In the genomic region with DNA sequence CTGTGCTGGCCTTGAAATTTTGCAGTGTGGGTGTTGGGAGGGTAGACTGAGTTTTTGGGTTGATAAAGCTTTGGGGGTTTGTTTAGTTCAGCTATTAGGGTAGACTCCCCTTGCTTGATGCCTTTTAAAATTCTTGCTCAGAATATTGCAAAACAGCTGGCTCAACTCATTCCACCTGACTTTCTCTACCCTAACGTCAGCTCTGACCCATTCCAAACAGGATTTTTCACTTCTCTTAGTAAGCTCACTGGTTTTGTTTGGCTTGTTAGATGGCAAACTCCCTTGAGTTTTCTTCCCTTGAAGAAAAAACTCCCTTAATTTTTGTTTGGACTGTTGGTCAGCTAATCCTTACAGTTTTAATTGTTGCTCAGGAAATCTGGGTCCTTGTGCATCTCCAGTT, we compare ENCODE assay signal across 28 cellular contexts.
"Had no signal": no experiment of that assay in that cellular context is flagged by ENCODE, and none has a peak within 500 bp of the region (broad histone marks: within the 10 kb centered on the region; RNA-seq: fewer than 3 reads in every experiment).

No MANE protein-coding gene starts in this region.

- H3K27ac Mint-ChIP-seq: activated B cell treated with CpG ODN at 0.5 μM for 24 hours; activated CD8-positive, alpha-beta T cell treated with anti-CD3 and anti-CD28 coated beads for 36 hours; activated naive CD8-positive, alpha-beta T cell; activated T-helper 17 cell treated with anti-CD3 and anti-CD28 coated beads, Interleukin-2, amount 50 U/mL, for 72 hours had no signal

- H3K4me1 ChIP-seq: colonic mucosa had no signal

- FAIRE-seq: astrocyte, frontal cortex had no signal

- H3K36me3 Mint-ChIP-seq: activated naive CD8-positive, alpha-beta T cell had no signal

- H3K36me3 ChIP-seq: brain microvascular endothelial cell, colonic mucosa, esophagus muscularis mucosa, WERI-Rb-1 had no signal

- H3K9me3 ChIP-seq: colonic mucosa, esophagus muscularis mucosa had no signal

- H3K4me3 ChIP-seq: colonic mucosa, esophagus muscularis mucosa had no signal

- H3K4me1 Mint-ChIP-seq: activated B cell treated with CpG ODN at 0.5 μM for 24 hours; activated T-helper 17 cell treated with anti-CD3 and anti-CD28 coated beads, Interleukin-2, amount 50 U/mL, for 72 hours had no signal

- H3K27me3 ChIP-seq: brain microvascular endothelial cell, colonic mucosa, esophagus muscularis mucosa had no signal

- H3K27ac ChIP-seq: brain microvascular endothelial cell, colonic mucosa, esophagus muscularis mucosa, WERI-Rb-1 had no signal

- H3K4me3 Mint-ChIP-seq: activated B cell treated with CpG ODN at 0.5 μM for 24 hours; activated CD8-positive, alpha-beta T cell treated with anti-CD3 and anti-CD28 coated beads for 36 hours; activated naive CD8-positive, alpha-beta T cell; activated T-cell treated with anti-CD3 and anti-CD28 coated beads, Interleukin-2, amount 50 U/mL, for 4 hours; activated T-helper 17 cell treated with anti-CD3 and anti-CD28 coated beads, Interleukin-2, amount 50 U/mL, for 72 hours had no signal

- H3K27me3 Mint-ChIP-seq: activated B cell treated with CpG ODN at 0.5 μM for 24 hours; activated CD8-positive, alpha-beta T cell treated with anti-CD3 and anti-CD28 coated beads for 36 hours; activated naive CD8-positive, alpha-beta T cell; activated T-helper 17 cell treated with anti-CD3 and anti-CD28 coated beads, Interleukin-2, amount 50 U/mL, for 72 hours had no signal

- ATAC-seq: activated CD4-positive, CD25-positive, alpha-beta regulatory T cell treated with anti-CD3 and anti-CD28 coated beads, Interleukin-2, amount 50 U/mL, for 24 hours; activated CD8-positive, alpha-beta T cell treated with anti-CD3 and anti-CD28 coated beads for 36 hours; activated T-cell treated with anti-CD3 and anti-CD28 coated beads, Interleukin-2, amount 50 U/mL, for 4 hours; activated T-helper 17 cell treated with anti-CD3 and anti-CD28 coated beads, Interleukin-2, amount 50 U/mL, for 72 hours had no signal

- DNase-seq: activated B cell treated with CpG ODN at 0.5 μM for 24 hours; activated CD4-positive, alpha-beta T cell treated with anti-CD3 and anti-CD28 coated beads for 48 hours; activated CD4-positive, alpha-beta T cell treated with anti-CD3 and anti-CD28 coated beads, Interleukin-2, amount 50 U/mL, for 1 hour; activated CD4-positive, alpha-beta T cell treated with anti-CD3 and anti-CD28 coated beads, Interleukin-2, amount 50 U/mL, for 48 hours; activated CD8-positive, alpha-beta memory T cell treated with anti-CD3 and anti-CD28 coated beads for 24 hours; activated CD8-positive, alpha-beta T cell treated with anti-CD3 and anti-CD28 coated beads for 36 hours; activated effector memory CD4-positive, alpha-beta T cell treated with Interleukin-2 at 50 U/mL for 16 hours; activated gamma-delta T cell treated with Interleukin-2 at 50 U/mL for 16 hours; activated naive CD4-positive, alpha-beta T cell treated with anti-CD3 and anti-CD28 coated beads, Interleukin-2, amount 50 U/mL, for 16 hours; activated naive CD4-positive, alpha-beta T cell treated with Interleukin-2 at 50 U/mL for 16 hours; activated T-cell treated with anti-CD3 and anti-CD28 coated beads, Interleukin-2, amount 50 U/mL, for 4 hours; amniotic stem cell; anterior cingulate cortex; brain microvascular endothelial cell; caudate nucleus; colonic mucosa; effector CD8-positive, alpha-beta T cell; erythroblast; head of caudate nucleus; hippocampal formation; T-helper 2 cell; WERI-Rb-1 had no signal
